36 cellular contexts compared by ENCODE assay signal in genomic region chr10:672992-673391, GRCh38.
"Had no signal": no experiment of that assay in that cellular context is flagged by ENCODE, and none has a peak within 500 bp of the region (broad histone marks: within the 10 kb centered on the region; RNA-seq: fewer than 3 reads in every experiment).

No MANE protein-coding gene starts in this region.

- H3K4me3 Mint-ChIP-seq: activated CD4-positive, alpha-beta T cell treated with anti-CD3 and anti-CD28 coated beads, Interleukin-2, amount 10 ng/mL, durations not matched to agents 24 days and 14 days; activated CD8-positive, alpha-beta T cell treated with anti-CD3 and anti-CD28 coated beads, Interleukin-2, amount 10 ng/mL, durations not matched to agents 7 days and 5 days; activated naive CD4-positive, alpha-beta T cell treated with anti-CD3 and anti-CD28 coated beads, Interleukin-2, amount 50 U/mL, for 24 hours; activated naive CD8-positive, alpha-beta T cell treated with anti-CD3 and anti-CD28 coated beads, Interleukin-2, amount 10 ng/mL, durations not matched to agents 7 days and 5 days; activated T-cell treated with anti-CD3 and anti-CD28 coated beads, Interleukin-2, amount 50 U/mL, for 24 hours had no signal

- H3K27ac ChIP-seq: ascending aorta, body of pancreas, breast epithelium, Peyer's patch, SJCRH30, SK-N-MC, WERI-Rb-1 had no signal

- H3K36me3 ChIP-seq: ascending aorta, breast epithelium, MG63, Peyer's patch, SJCRH30, WERI-Rb-1 had no signal

- H3K36me3 Mint-ChIP-seq: activated naive CD4-positive, alpha-beta T cell treated with anti-CD3 and anti-CD28 coated beads, Interleukin-2, amount 50 U/mL, for 24 hours; activated naive CD8-positive, alpha-beta T cell treated with anti-CD3 and anti-CD28 coated beads, Interleukin-2, amount 10 ng/mL, durations not matched to agents 7 days and 5 days had no signal

- H3K4me1 ChIP-seq: body of pancreas, breast epithelium, SJCRH30 had no signal

- H3K27ac Mint-ChIP-seq: activated CD4-positive, alpha-beta T cell treated with anti-CD3 and anti-CD28 coated beads, Interleukin-2, amount 10 ng/mL, durations not matched to agents 24 days and 14 days; activated CD8-positive, alpha-beta T cell treated with anti-CD3 and anti-CD28 coated beads, Interleukin-2, amount 10 ng/mL, durations not matched to agents 7 days and 5 days; activated naive CD4-positive, alpha-beta T cell treated with anti-CD3 and anti-CD28 coated beads, Interleukin-2, amount 50 U/mL, for 24 hours; activated naive CD8-positive, alpha-beta T cell treated with anti-CD3 and anti-CD28 coated beads, Interleukin-2, amount 10 ng/mL, durations not matched to agents 7 days and 5 days; activated T-cell treated with anti-CD3 and anti-CD28 coated beads, Interleukin-2, amount 50 U/mL, for 24 hours; activated T-helper 2 cell treated with anti-CD3 and anti-CD28 coated beads, Interferon-gamma antibody, Interleukin-2, Interleukin-4, amounts not matched to agents 10 μg/mL and 5 μg/mL and 100 μg/mL, durations not matched to agents 14 hours and 24 hours and 36 hours had no signal

- H3K27me3 ChIP-seq: ascending aorta, body of pancreas, breast epithelium, MG63, Peyer's patch, SJCRH30 had no signal

- H3K9me3 Mint-ChIP-seq: activated CD4-positive, alpha-beta T cell treated with anti-CD3 and anti-CD28 coated beads, Interleukin-2, amount 10 ng/mL, durations not matched to agents 24 days and 14 days; activated naive CD4-positive, alpha-beta T cell treated with anti-CD3 and anti-CD28 coated beads, Interleukin-2, amount 50 U/mL, for 24 hours; activated T-cell treated with anti-CD3 and anti-CD28 coated beads, Interleukin-2, amount 50 U/mL, for 24 hours had no signal

- ATAC-seq: activated CD8-positive, alpha-beta T cell treated with anti-CD3 and anti-CD28 coated beads, Interleukin-2, amount 10 ng/mL, durations not matched to agents 7 days and 5 days; body of pancreas; PC-3 had no signal

- H3K9me3 ChIP-seq: ascending aorta, body of pancreas, breast epithelium, MG63, Peyer's patch, SJCRH30 had no signal

- H3K4me1 Mint-ChIP-seq: activated naive CD4-positive, alpha-beta T cell treated with anti-CD3 and anti-CD28 coated beads, Interleukin-2, amount 50 U/mL, for 24 hours had no signal

- H3K4me3 ChIP-seq: ascending aorta, body of pancreas, breast epithelium, MG63, Peyer's patch, SJCRH30, SK-N-MC had no signal

- DNase-seq: activated CD4-positive, alpha-beta T cell treated with anti-CD3 and anti-CD28 coated beads, Interleukin-2, amount 10 ng/mL, durations not matched to agents 24 days and 14 days; activated CD4-positive, alpha-beta T cell treated with anti-CD3 and anti-CD28 coated beads, Interleukin-2, amount 50 U/mL, for 48 hours; activated CD4-positive, CD25-positive, alpha-beta regulatory T cell; activated CD8-positive, alpha-beta T cell treated with anti-CD3 and anti-CD28 coated beads, Interleukin-2, amount 10 ng/mL, durations not matched to agents 7 days and 5 days; activated gamma-delta T cell; activated naive CD4-positive, alpha-beta T cell treated with Interleukin-2 at 50 U/mL for 16 hours; activated naive CD8-positive, alpha-beta T cell treated with anti-CD3 and anti-CD28 coated beads, Interleukin-2, amount 10 ng/mL, durations not matched to agents 7 days and 5 days; activated T-cell treated with anti-CD3 and anti-CD28 coated beads, Interleukin-2, amount 50 U/mL, for 24 hours; amygdala; body of pancreas; Kasumi-1; KG1; MG63; MV-4-11; NCI-H1092; NCI-H1436 treated with DMSO at 0.1 percent for 48 hours; NCI-H1694 treated with DMSO at 0.1 percent for 48 hours; NCI-H2029; NCI-H2107; NCI-H2171; NCI-H510A; NCI-H526; NCI-H748 treated with DMSO at 0.1 percent for 48 hours; NK-92 treated with Interleukin-12 subunit alpha and Interleukin-12 subunit beta, amount 100 ng/mL, for 24 hours; PC-3; Peyer's patch; RPMI8226; SHP77; SJCRH30; T1000; WERI-Rb-1 had no signal
